ENCODE assay signal across 1 cellular context in the genomic region with DNA sequence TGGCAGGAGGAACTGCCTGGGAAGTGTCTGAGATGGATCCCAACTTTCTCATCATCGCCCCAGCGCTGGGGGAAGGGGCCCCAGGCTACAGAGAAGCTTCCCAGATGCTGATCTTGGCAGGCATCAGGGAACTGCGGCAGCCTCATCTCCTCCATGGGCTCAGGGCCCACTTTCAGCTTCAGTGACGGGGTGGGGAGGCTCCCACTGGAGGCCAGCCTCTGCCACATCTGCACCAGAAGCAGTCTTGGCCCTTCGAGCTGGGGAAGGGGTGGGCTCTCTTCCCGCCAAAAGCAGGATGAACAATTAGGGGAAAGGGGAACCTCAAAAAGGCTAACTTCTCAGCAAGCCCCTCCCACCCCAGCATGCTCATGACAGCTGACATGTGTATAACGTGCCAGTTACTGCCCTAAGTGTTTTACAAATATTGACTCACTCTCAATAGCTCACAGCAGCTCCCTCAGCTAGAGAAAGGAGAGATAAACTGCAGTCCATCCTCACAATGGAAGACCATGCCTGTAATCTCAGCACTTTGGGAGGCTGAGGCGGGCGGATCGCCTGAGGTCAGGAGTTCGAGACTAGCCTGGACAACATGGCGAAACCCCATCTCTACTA.
A peak's percentile ranks its signal among the peaks of the same experiment; 100 is the strongest.
TF ChIP-seq lines count a peak whose summit lies in the region.

No MANE protein-coding gene starts in this region.

TF ChIP-seq in HepG2, 621 proteins besides CTCF, POLR2A, EP300 and RAD21 (continued from another document and continues in another):
- TF ChIP-seq, protein P1, sequence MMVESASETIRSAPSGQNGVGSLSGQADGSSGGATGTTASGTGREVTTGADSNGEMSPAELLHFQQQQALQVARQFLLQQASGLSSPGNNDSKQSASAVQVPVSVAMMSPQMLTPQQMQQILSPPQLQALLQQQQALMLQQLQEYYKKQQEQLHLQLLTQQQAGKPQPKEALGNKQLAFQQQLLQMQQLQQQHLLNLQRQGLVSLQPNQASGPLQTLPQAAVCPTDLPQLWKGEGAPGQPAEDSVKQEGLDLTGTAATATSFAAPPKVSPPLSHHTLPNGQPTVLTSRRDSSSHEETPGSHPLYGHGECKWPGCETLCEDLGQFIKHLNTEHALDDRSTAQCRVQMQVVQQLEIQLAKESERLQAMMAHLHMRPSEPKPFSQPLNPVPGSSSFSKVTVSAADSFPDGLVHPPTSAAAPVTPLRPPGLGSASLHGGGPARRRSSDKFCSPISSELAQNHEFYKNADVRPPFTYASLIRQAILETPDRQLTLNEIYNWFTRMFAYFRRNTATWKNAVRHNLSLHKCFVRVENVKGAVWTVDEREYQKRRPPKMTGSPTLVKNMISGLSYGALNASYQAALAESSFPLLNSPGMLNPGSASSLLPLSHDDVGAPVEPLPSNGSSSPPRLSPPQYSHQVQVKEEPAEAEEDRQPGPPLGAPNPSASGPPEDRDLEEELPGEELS (CRISPR knock-in tag; IDR thresholded peaks at IDR 0.05): peak; percentile 71
- TF ChIP-seq PATZ1 (CRISPR knock-in tag; IDR thresholded peaks at IDR 0.05): peak; percentile 51; the same call in 1 of the 2 replicates
- TF ChIP-seq ZNF720 (CRISPR knock-in tag; IDR thresholded peaks at IDR 0.05): no peak
- TF ChIP-seq ZKSCAN5 (CRISPR knock-in tag; IDR thresholded peaks at IDR 0.05): no peak
- TF ChIP-seq, protein P2, sequence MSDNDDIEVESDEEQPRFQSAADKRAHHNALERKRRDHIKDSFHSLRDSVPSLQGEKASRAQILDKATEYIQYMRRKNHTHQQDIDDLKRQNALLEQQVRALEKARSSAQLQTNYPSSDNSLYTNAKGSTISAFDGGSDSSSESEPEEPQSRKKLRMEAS (IDR thresholded peaks at IDR 0.05): peak; percentile 76
- TF ChIP-seq CREB3 (CRISPR knock-in tag; IDR thresholded peaks at IDR 0.05): no peak
- no peak for TF ChIP-seq NFIC (IDR thresholded peaks at IDR 0.05; ENCODE audit: low read length)
- no peak for TF ChIP-seq ZNF468 (CRISPR knock-in tag; IDR thresholded peaks at IDR 0.05)
- TF ChIP-seq MTF1 (CRISPR knock-in tag; IDR thresholded peaks at IDR 0.05): no peak
- TF ChIP-seq MTERF4 (CRISPR knock-in tag; IDR thresholded peaks at IDR 0.05): no peak
- TF ChIP-seq ZNF503 (CRISPR knock-in tag; IDR thresholded peaks at IDR 0.05): peak; percentile 85; the same call in 1 of the 2 replicates
- no peak for TF ChIP-seq RFXANK (CRISPR knock-in tag; IDR thresholded peaks at IDR 0.05)
- no peak for TF ChIP-seq ZNF329 (CRISPR knock-in tag; IDR thresholded peaks at IDR 0.05; ENCODE audit: low read depth)
- no peak for TF ChIP-seq PLRG1 (conservative IDR thresholded peaks at IDR 0.05)
- no peak for TF ChIP-seq ZNF616 (CRISPR knock-in tag; IDR thresholded peaks at IDR 0.05; ENCODE audit: low read depth)
- no peak for TF ChIP-seq ZNF879 (CRISPR knock-in tag; IDR thresholded peaks at IDR 0.05)
- TF ChIP-seq ZNF724P (CRISPR knock-in tag; IDR thresholded peaks at IDR 0.05; ENCODE audit: borderline replicate concordance): no peak
- peak; percentile 53; the same call in 1 of the 2 replicates for TF ChIP-seq POGZ (CRISPR knock-in tag; IDR thresholded peaks at IDR 0.05)
- TF ChIP-seq ZNF703 (CRISPR knock-in tag; IDR thresholded peaks at IDR 0.05; ENCODE audit: borderline replicate concordance): 0 out of 2 replicates have a peak, but pooled peaks have one; percentile 53
- TF ChIP-seq SRSF4 (IDR thresholded peaks at IDR 0.05; ENCODE audit: low read depth, low read length, poor library complexity, severe bottlenecking): no peak
- TF ChIP-seq, protein P3, sequence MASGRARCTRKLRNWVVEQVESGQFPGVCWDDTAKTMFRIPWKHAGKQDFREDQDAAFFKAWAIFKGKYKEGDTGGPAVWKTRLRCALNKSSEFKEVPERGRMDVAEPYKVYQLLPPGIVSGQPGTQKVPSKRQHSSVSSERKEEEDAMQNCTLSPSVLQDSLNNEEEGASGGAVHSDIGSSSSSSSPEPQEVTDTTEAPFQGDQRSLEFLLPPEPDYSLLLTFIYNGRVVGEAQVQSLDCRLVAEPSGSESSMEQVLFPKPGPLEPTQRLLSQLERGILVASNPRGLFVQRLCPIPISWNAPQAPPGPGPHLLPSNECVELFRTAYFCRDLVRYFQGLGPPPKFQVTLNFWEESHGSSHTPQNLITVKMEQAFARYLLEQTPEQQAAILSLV (CRISPR knock-in tag; IDR thresholded peaks at IDR 0.05; ENCODE audit: borderline replicate concordance): peak; percentile 42; the same call in 1 of the 2 replicates
- peak; percentile 87 for TF ChIP-seq ADNP (CRISPR knock-in tag; IDR thresholded peaks at IDR 0.05)
- TF ChIP-seq PBX2 (CRISPR knock-in tag; IDR thresholded peaks at IDR 0.05): peak; percentile 66
- TF ChIP-seq, protein P4, sequence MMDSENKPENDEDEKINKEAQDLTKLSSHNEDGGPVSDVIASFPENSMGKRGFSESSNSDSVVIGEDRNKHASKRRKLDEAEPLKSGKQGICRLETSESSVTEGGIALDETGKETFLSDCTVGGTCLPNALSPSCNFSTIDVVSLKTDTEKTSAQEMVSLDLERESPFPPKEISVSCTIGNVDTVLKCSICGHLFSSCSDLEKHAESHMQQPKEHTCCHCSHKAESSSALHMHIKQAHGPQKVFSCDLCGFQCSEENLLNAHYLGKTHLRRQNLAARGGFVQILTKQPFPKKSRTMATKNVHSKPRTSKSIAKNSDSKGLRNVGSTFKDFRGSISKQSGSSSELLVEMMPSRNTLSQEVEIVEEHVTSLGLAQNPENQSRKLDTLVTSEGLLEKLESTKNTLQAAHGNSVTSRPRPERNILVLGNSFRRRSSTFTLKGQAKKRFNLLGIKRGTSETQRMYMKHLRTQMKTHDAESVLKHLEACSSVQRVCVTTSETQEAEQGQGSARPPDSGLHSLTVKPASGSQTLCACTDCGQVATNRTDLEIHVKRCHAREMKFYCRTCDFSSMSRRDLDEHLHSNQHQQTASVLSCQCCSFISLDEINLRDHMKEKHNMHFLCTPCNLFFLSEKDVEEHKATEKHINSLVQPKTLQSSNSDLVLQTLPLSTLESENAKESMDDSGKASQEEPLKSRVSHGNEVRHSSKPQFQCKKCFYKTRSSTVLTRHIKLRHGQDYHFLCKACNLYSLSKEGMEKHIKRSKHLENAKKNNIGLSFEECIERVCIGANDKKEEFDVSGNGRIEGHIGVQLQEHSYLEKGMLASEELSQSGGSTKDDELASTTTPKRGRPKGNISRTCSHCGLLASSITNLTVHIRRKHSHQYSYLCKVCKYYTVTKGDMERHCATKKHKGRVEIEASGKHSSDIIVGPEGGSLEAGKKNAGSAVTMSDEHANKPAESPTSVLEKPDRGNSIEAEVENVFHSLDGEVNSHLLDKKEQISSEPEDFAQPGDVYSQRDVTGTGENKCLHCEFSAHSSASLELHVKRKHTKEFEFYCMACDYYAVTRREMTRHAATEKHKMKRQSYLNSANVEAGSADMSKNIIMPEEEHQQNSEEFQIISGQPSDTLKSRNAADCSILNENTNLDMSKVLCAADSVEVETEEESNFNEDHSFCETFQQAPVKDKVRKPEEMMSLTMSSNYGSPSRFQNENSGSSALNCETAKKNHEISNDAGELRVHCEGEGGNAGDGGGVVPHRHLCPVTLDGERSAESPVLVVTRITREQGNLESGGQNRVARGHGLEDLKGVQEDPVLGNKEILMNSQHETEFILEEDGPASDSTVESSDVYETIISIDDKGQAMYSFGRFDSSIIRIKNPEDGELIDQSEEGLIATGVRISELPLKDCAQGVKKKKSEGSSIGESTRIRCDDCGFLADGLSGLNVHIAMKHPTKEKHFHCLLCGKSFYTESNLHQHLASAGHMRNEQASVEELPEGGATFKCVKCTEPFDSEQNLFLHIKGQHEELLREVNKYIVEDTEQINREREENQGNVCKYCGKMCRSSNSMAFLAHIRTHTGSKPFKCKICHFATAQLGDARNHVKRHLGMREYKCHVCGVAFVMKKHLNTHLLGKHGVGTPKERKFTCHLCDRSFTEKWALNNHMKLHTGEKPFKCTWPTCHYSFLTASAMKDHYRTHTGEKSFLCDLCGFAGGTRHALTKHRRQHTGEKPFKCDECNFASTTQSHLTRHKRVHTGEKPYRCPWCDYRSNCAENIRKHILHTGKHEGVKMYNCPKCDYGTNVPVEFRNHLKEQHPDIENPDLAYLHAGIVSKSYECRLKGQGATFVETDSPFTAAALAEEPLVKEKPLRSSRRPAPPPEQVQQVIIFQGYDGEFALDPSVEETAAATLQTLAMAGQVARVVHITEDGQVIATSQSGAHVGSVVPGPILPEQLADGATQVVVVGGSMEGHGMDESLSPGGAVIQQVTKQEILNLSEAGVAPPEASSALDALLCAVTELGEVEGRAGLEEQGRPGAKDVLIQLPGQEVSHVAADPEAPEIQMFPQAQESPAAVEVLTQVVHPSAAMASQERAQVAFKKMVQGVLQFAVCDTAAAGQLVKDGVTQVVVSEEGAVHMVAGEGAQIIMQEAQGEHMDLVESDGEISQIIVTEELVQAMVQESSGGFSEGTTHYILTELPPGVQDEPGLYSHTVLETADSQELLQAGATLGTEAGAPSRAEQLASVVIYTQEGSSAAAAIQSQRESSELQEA (CRISPR knock-in tag; IDR thresholded peaks at IDR 0.05; ENCODE audit: not compliant biosample characterization): no peak
- peak; percentile 51; the same call in 1 of the 2 replicates for TF ChIP-seq NCOA2 (CRISPR knock-in tag; IDR thresholded peaks at IDR 0.05)
- TF ChIP-seq KAT8 (CRISPR knock-in tag; IDR thresholded peaks at IDR 0.05): no peak
- TF ChIP-seq SYNCRIP (IDR thresholded peaks at IDR 0.05; ENCODE audit: insufficient read depth, low read depth, low read length): no peak
- TF ChIP-seq TBX2 (CRISPR knock-in tag; IDR thresholded peaks at IDR 0.05; ENCODE audit: borderline replicate concordance): peak; percentile 95
- no peak for TF ChIP-seq YY1 (IDR thresholded peaks at IDR 0.05; ENCODE audit: insufficient read depth, insufficient replicate concordance, low read depth, low read length)
- no peak for TF ChIP-seq SP1 (IDR thresholded peaks at IDR 0.05)
- TF ChIP-seq SP1 (CRISPR knock-in tag; IDR thresholded peaks at IDR 0.05): 0 out of 2 replicates have a peak, but pooled peaks have one; percentile 14
- no peak for TF ChIP-seq ZNF124 (CRISPR knock-in tag; IDR thresholded peaks at IDR 0.05)
- TF ChIP-seq ZNF20 (CRISPR knock-in tag; IDR thresholded peaks at IDR 0.05): no peak
- TF ChIP-seq ZNF382 (CRISPR knock-in tag; IDR thresholded peaks at IDR 0.05; ENCODE audit: borderline replicate concordance): no peak
- no peak for TF ChIP-seq ZNF570 (CRISPR knock-in tag; IDR thresholded peaks at IDR 0.05; ENCODE audit: borderline replicate concordance)
- TF ChIP-seq DNMT3B (CRISPR knock-in tag; conservative IDR thresholded peaks at IDR 0.05): no peak
- no peak for TF ChIP-seq ZBTB42 (CRISPR knock-in tag; IDR thresholded peaks at IDR 0.05)
- TF ChIP-seq ZNF660 (CRISPR knock-in tag; IDR thresholded peaks at IDR 0.05; ENCODE audit: borderline replicate concordance, low read depth): no peak
- TF ChIP-seq ZKSCAN8 (CRISPR knock-in tag; IDR thresholded peaks at IDR 0.05; ENCODE audit: borderline replicate concordance): peak; percentile 43; the same call in 1 of the 2 replicates
